8 cellular contexts compared by ENCODE assay signal in genomic region chr3:107064445-107065060, GRCh38.
DNase-seq lines count a peak whose midpoint lies in the region; ATAC-seq lines count a peak whose summit lies in the region.

No MANE protein-coding gene starts in this region.

- H3K4me1 ChIP-seq in right cardiac atrium (ENCODE audit: control insufficient read depth, insufficient read depth, low read length): peaks cover 4% of the 10 kb centered on the region

- DNase-seq in NCI-H510A treated with DMSO at 0.1 percent for 48 hours (lab: John Stamatoyannopoulos, UW) (peak; percentile 70), NCI-H510A (lab: John Stamatoyannopoulos, UW) (no peak), NCI-H1048 (lab: John Stamatoyannopoulos, UW) (peak; percentile 40), SKM-1 (lab: John Stamatoyannopoulos, UW; ENCODE audit: unreplicated experiment) (peak; percentile 34), amniotic stem cell (lab: John Stamatoyannopoulos, UW) (peak; percentile 40), right cardiac atrium (peak in 2 of 3 donors; percentile 22 to 61), sciatic nerve (ENCODE audit: low spot score) (peak; percentile 77)

- H3K9me3 ChIP-seq in right cardiac atrium (ENCODE audit: control insufficient read depth, low read length): no peaks in the 10 kb centered on the region

- 8% methylated on average over 8 of the region's 8 CpGs for WGBS in right cardiac atrium

- intact Hi-C loops in right cardiac atrium (cut with DNase I) (loop anchor here (5.0 to 10.0 kb wide), 2 partner anchors 240 to 242 kb away; no protein-coding TSS in a partner anchor), sciatic nerve (cut with DNase I) (no loop called here)

- ATAC-seq in HG02678 (IDR thresholded peaks at IDR 0.05; ENCODE audit: unreplicated experiment): peak; percentile 91
- ATAC-seq in right cardiac atrium: peak; percentile 82 to 90
- ATAC-seq in sciatic nerve: peak; percentile 91

- H3K27ac ChIP-seq in right cardiac atrium (ENCODE audit: low read length): no peak overlapping the region

- no peaks in the 10 kb centered on the region for H3K27me3 ChIP-seq in right cardiac atrium (ENCODE audit: control insufficient read depth, insufficient read depth)

- no peak overlapping the region for H3K4me3 ChIP-seq in right cardiac atrium (ENCODE audit: low read length)
